ENCODE assay signal across 14 cellular contexts in genomic region chr1:91806777-91807700, GRCh38.
DNase-seq lines count a peak whose midpoint lies in the region; ATAC-seq, FAIRE-seq and TF ChIP-seq lines count a peak whose summit lies in the region.
"Had no signal": no experiment of that assay in that cellular context is flagged by ENCODE, and none has a peak within 500 bp of the region (broad histone marks: within the 10 kb centered on the region; RNA-seq: fewer than 3 reads in every experiment).

No MANE protein-coding gene starts in this region.

- H3K4me2 ChIP-seq in IMR-90 (ENCODE audit: low read depth, low read length), result no peak overlapping the region

- H2BK15ac ChIP-seq in IMR-90 (ENCODE audit: low read depth, low read length), result no peak overlapping the region

- intact Hi-C loops in IMR-90 (cut with micrococcal nuclease), result no loop called here
- intact Hi-C loops in naive thymus-derived CD4-positive, alpha-beta T cell (cut with micrococcal nuclease), result loop anchor here (10.0 kb wide), 3 partner anchors 488 to 1158 kb away; partner anchors contain the start of genes GLMN (in 2 of the 2), RPAP2 (in 2 of the 2), DIPK1A (in 1 of the 2) and RPL5 (in 1 of the 2)
- intact Hi-C loops in lower lobe of right lung (cut with DNase I), result no loop called here

- no peaks in the 10 kb centered on the region for H3K9me3 ChIP-seq in CD4-positive, CD25-positive, alpha-beta regulatory T cell (ENCODE audit: control insufficient read depth in 2 of 2, low read length in 2 of 2)
- H3K9me3 ChIP-seq in IMR-90 (ENCODE audit: control insufficient read depth, insufficient read depth, low read length) (no peaks in the 10 kb centered on the region), lower lobe of right lung (no peaks in the 10 kb centered on the region)
- H3K9me3 ChIP-seq in naive thymus-derived CD4-positive, alpha-beta T cell (ENCODE audit: control insufficient read depth in 2 of 3, low read length in 3 of 3), result no peaks in the 10 kb centered on the region

- H3K36me3 ChIP-seq in CD4-positive, CD25-positive, alpha-beta regulatory T cell (ENCODE audit: control insufficient read depth, insufficient read depth, low read length), result no peaks in the 10 kb centered on the region
- H3K36me3 ChIP-seq in IMR-90 (ENCODE audit: control insufficient read depth, insufficient read depth, low read length), result no peaks in the 10 kb centered on the region
- no peaks in the 10 kb centered on the region for H3K36me3 ChIP-seq in bronchial epithelial cell (ENCODE audit: control insufficient read depth, insufficient read depth, low read length)
- H3K36me3 ChIP-seq in naive thymus-derived CD4-positive, alpha-beta T cell (ENCODE audit: control insufficient read depth in 2 of 3, insufficient read depth in 3 of 3, low read length in 3 of 3), result no peaks in the 10 kb centered on the region
- H3K36me3 ChIP-seq in lower lobe of right lung, result no peaks in the 10 kb centered on the region

- no peak for ATAC-seq in CD4-positive, CD25-positive, alpha-beta regulatory T cell (ENCODE audit: low read depth in 2 of 2)
- ATAC-seq in IMR-90 (ENCODE audit: low read depth), result no peak
- no peak for ATAC-seq in naive thymus-derived CD4-positive, alpha-beta T cell
- no peak for ATAC-seq in lower lobe of right lung

- TF ChIP-seq CTCF in IMR-90 (conservative IDR thresholded peaks at IDR 0.05; ENCODE audit: low read depth, low read length), result no peak
- TF ChIP-seq CTCF in bronchial epithelial cell (IDR thresholded peaks at IDR 0.05; ENCODE audit: insufficient read depth, low read length, severe bottlenecking), result no peak
- no peak for TF ChIP-seq CTCF in lower lobe of right lung (IDR thresholded peaks at IDR 0.05)

- peak overlapping the region; percentile 81 to 96 (median 89) for H3K27ac Mint-ChIP-seq in CD4-positive, CD25-positive, alpha-beta regulatory T cell
- peak overlapping the region in 8 of 9 donors; percentile 69 to 100 (median 98) for H3K27ac Mint-ChIP-seq in naive thymus-derived CD4-positive, alpha-beta T cell

- peaks cover 33% of the 10 kb centered on the region for H3K4me1 ChIP-seq in CD4-positive, CD25-positive, alpha-beta regulatory T cell (ENCODE audit: control insufficient read depth, insufficient read depth, low read length, poor library complexity, severe bottlenecking)
- peaks cover 13% of the 10 kb centered on the region; the same call in 1 of the 2 replicates for H3K4me1 ChIP-seq in IMR-90 (ENCODE audit: control insufficient read depth, insufficient read depth, low read length)
- H3K4me1 ChIP-seq in naive thymus-derived CD4-positive, alpha-beta T cell (ENCODE audit: control insufficient read depth in 2 of 2, insufficient read depth in 2 of 2, low read length in 2 of 2), result peaks cover 32 to 39% of the 10 kb centered on the region in 2 donors
- peaks cover 42% of the 10 kb centered on the region for H3K4me1 ChIP-seq in lower lobe of right lung

- no peak for TF ChIP-seq RAD21 in IMR-90 (IDR thresholded peaks at IDR 0.05; ENCODE audit: low read length)

- H2AK9ac ChIP-seq in IMR-90 (replicated peaks; ENCODE audit: low read depth, low read length, poor library complexity), result no peak overlapping the region

- H3K4me1 Mint-ChIP-seq in CD4-positive, CD25-positive, alpha-beta regulatory T cell, result peaks cover 27 to 69% (median 45%) of the 10 kb centered on the region in 4 donors
- peaks cover 51 to 81% (median 63%) of the 10 kb centered on the region in 7 donors for H3K4me1 Mint-ChIP-seq in naive thymus-derived CD4-positive, alpha-beta T cell

- no peaks in the 10 kb centered on the region for H3K27me3 ChIP-seq in CD4-positive, CD25-positive, alpha-beta regulatory T cell (ENCODE audit: control insufficient read depth, insufficient read depth, low read length)
- H3K27me3 ChIP-seq in IMR-90 (ENCODE audit: control insufficient read depth, insufficient read depth, low read length) (0 out of 2 replicates have a peak, but pooled peaks cover 2% of the 10 kb centered on the region), bronchial epithelial cell (ENCODE audit: control insufficient read depth, insufficient read depth, low read length) (no peaks in the 10 kb centered on the region), lower lobe of right lung (ENCODE audit: low read depth) (no peaks in the 10 kb centered on the region)
- no peaks in the 10 kb centered on the region for H3K27me3 ChIP-seq in naive thymus-derived CD4-positive, alpha-beta T cell (ENCODE audit: control insufficient read depth in 2 of 2, insufficient read depth in 2 of 2, low read length in 2 of 2)

- dilution Hi-C loops in IMR-90 (cut with HindIII; ENCODE audit: low sequenced_read_pairs, unreplicated experiment), result no loop called here

- no peak overlapping the region for H3K4me3 Mint-ChIP-seq in CD4-positive, CD25-positive, alpha-beta regulatory T cell
- no peak overlapping the region for H3K4me3 Mint-ChIP-seq in naive thymus-derived CD4-positive, alpha-beta T cell

- peaks cover 0 to 2% (median 0%) of the 10 kb centered on the region in 7 donors for H3K9me3 Mint-ChIP-seq in CD4-positive, CD25-positive, alpha-beta regulatory T cell
- peaks cover 0 to 6% (median 0%) of the 10 kb centered on the region in 11 donors for H3K9me3 Mint-ChIP-seq in naive thymus-derived CD4-positive, alpha-beta T cell

- H2BK5ac ChIP-seq in IMR-90 (ENCODE audit: low read depth, low read length, poor library complexity, severe bottlenecking), result no peak overlapping the region

- H3K14ac ChIP-seq in IMR-90 (replicated peaks; ENCODE audit: low read depth, low read length), result no peak overlapping the region

- H3K9me1 ChIP-seq in IMR-90 (ENCODE audit: insufficient read depth, low read length), result peaks cover 4% of the 10 kb centered on the region; the same call in 1 of the 2 replicates

- FAIRE-seq in bronchial epithelial cell (lab: Jason Lieb, UNC), result no peak
- FAIRE-seq in H54 (lab: Jason Lieb, UNC), result no peak
- FAIRE-seq: RCC 7860 had no signal

- H3K9ac ChIP-seq in IMR-90 (ENCODE audit: low read depth, low read length), result no peak overlapping the region

- WGBS in IMR-90 (ENCODE audit: extremely low coverage in 2 of 2, insufficient read length in 1 of 2), 2 experiments, result 93% methylated on average over 2 of the region's 8 CpGs; no CpG with 5 or more reads in 1 of the 2 experiments

- TF ChIP-seq POLR2A in IMR-90 (IDR thresholded peaks at IDR 0.05; ENCODE audit: low read depth, low read length), result no peak
- TF ChIP-seq POLR2A in H54 (IDR thresholded peaks at IDR 0.05; ENCODE audit: low read depth, low read length), result no peak

- no peaks in the 10 kb centered on the region for H3K36me3 Mint-ChIP-seq in CD4-positive, CD25-positive, alpha-beta regulatory T cell
- H3K36me3 Mint-ChIP-seq in naive thymus-derived CD4-positive, alpha-beta T cell, result peaks cover 0 to 18% (median 0%) of the 10 kb centered on the region in 5 donors

- H3K27me3 Mint-ChIP-seq in CD4-positive, CD25-positive, alpha-beta regulatory T cell, result peaks cover 5% of the 10 kb centered on the region
- peaks cover 0 to 15% (median 0%) of the 10 kb centered on the region in 5 donors for H3K27me3 Mint-ChIP-seq in naive thymus-derived CD4-positive, alpha-beta T cell

- H2AK5ac ChIP-seq in IMR-90 (ENCODE audit: low read depth, low read length), result no peak overlapping the region

- H3K56ac ChIP-seq in IMR-90 (ENCODE audit: extremely low read depth, insufficient read depth, low read length), result no peak overlapping the region

- no peak overlapping the region for H3K4me3 ChIP-seq in CD4-positive, CD25-positive, alpha-beta regulatory T cell (ENCODE audit: low read depth, low read length)
- no peak overlapping the region for H3K4me3 ChIP-seq in IMR-90 (ENCODE audit: insufficient read depth, low read depth, low read length)
- no peak overlapping the region for H3K4me3 ChIP-seq in bronchial epithelial cell (ENCODE audit: low read depth, low read length)
- no peak overlapping the region for H3K4me3 ChIP-seq in naive thymus-derived CD4-positive, alpha-beta T cell (ENCODE audit: low read length)
- H3K4me3 ChIP-seq in lower lobe of right lung, result no peak overlapping the region

- no peaks in the 10 kb centered on the region for H4K20me1 ChIP-seq in IMR-90 (ENCODE audit: insufficient read depth, low read length)

- peaks cover 2 to 13% of the 10 kb centered on the region in 2 experiments; a peak in 2 of 4 replicates for H3K79me1 ChIP-seq in IMR-90 (ENCODE audit: low read depth in 1 of 2, low read length in 2 of 2)

- POLR2A ChIA-PET in IMR-90 (lab: Charles Lee; ENCODE audit: unreplicated experiment), result no interaction called here
- POLR2A ChIA-PET in naive thymus-derived CD4-positive, alpha-beta T cell (lab: Charles Lee), result interaction anchor here (4.3 kb wide), 1 partner anchor 15 kb away, joined by 23 read pairs; no protein-coding TSS in a partner anchor

- H2BK120ac ChIP-seq in IMR-90 (ENCODE audit: low read depth, low read length), result no peak overlapping the region

- no peak overlapping the region; the same call in 1 of the 2 replicates for H3K18ac ChIP-seq in IMR-90 (ENCODE audit: low read depth, low read length)

- BruUV-seq in IMR-90 (replicated peaks; lab: Mats Ljungman, UMichigan), result no TSS peak

- no peak overlapping the region for H2BK20ac ChIP-seq in IMR-90 (ENCODE audit: low read depth, low read length)

- H4K8ac ChIP-seq in IMR-90 (ENCODE audit: low read depth in 2 of 2, low read length in 2 of 2), result no peak overlapping the region

- no peak for DNase-seq in CD4-positive, CD25-positive, alpha-beta regulatory T cell
- DNase-seq in IMR-90, result peak; percentile 30
- peak; percentile 38 for DNase-seq in bronchial epithelial cell (ENCODE audit: low read depth)
- no peak for DNase-seq in naive thymus-derived CD4-positive, alpha-beta T cell
- DNase-seq in occipital lobe (lab: John Stamatoyannopoulos, UW), result no peak
- no peak for DNase-seq in H54 (ENCODE audit: insufficient read length, low spot score)
- DNase-seq in NOMO-1 treated with dmso at 0.1 percent for 144 hours (lab: John Stamatoyannopoulos, UW; ENCODE audit: unreplicated experiment), result no peak
- no peak for DNase-seq in lower lobe of right lung
- DNase-seq: activated CD8-positive, alpha-beta memory T cell treated with anti-CD3 and anti-CD28 coated beads, Interleukin-2, amount 50 U/mL, for 4 hours; aorta; erythroblast; KBM-7; NCI-H2029 had no signal

- H4K5ac ChIP-seq in IMR-90 (ENCODE audit: low read depth, low read length), result no peak overlapping the region

- in situ Hi-C loops in IMR-90 (cut with MboI; ENCODE audit: low sequenced_read_pairs), result no loop called here

- no peak overlapping the region for H3K4ac ChIP-seq in IMR-90 (ENCODE audit: low read depth, low read length)

- H3K23ac ChIP-seq in IMR-90 (ENCODE audit: low read depth, low read length), result no peak overlapping the region

- CTCF ChIA-PET in IMR-90 (lab: Yijun Ruan, JAX), result interaction anchor here (0.9 to 1.2 kb wide), 2 partner anchors 17 to 46 kb away, joined by 3 read pairs; no protein-coding TSS in a partner anchor
- CTCF ChIA-PET in naive thymus-derived CD4-positive, alpha-beta T cell (lab: Charles Lee), result no interaction called here

- H4K91ac ChIP-seq in IMR-90 (ENCODE audit: insufficient read depth, low read depth, low read length), result no peak overlapping the region

- no peak overlapping the region for H2AFZ ChIP-seq in IMR-90 (replicated peaks; ENCODE audit: low read length, poor library complexity)

- H3K27ac ChIP-seq in CD4-positive, CD25-positive, alpha-beta regulatory T cell (ENCODE audit: insufficient read depth, low read length, poor library complexity, severe bottlenecking), result no peak overlapping the region
- H3K27ac ChIP-seq in IMR-90 (ENCODE audit: insufficient read depth, low read length) (no peak overlapping the region), lower lobe of right lung (no peak overlapping the region)
- peak overlapping the region; percentile 99 for H3K27ac ChIP-seq in naive thymus-derived CD4-positive, alpha-beta T cell (ENCODE audit: low read depth, low read length)

Comparison
In these comparisons a context has a peak if more than half of its experiments do, and no peak if none do; other contexts are left out.
1. DNase-seq: peak in IMR-90 (single experiment) and bronchial epithelial cell (single experiment); none in CD4-positive, CD25-positive, alpha-beta regulatory T cell (0 of 3), naive thymus-derived CD4-positive, alpha-beta T cell (0 of 9), occipital lobe (single experiment), H54 (single experiment), NOMO-1 treated with dmso at 0.1 percent for 144 hours (single experiment) and lower lobe of right lung (single experiment).
2. intact Hi-C loops: an anchor here in naive thymus-derived CD4-positive, alpha-beta T cell (10.0 kb wide); none called in IMR-90 and lower lobe of right lung.